In the genomic region with DNA sequence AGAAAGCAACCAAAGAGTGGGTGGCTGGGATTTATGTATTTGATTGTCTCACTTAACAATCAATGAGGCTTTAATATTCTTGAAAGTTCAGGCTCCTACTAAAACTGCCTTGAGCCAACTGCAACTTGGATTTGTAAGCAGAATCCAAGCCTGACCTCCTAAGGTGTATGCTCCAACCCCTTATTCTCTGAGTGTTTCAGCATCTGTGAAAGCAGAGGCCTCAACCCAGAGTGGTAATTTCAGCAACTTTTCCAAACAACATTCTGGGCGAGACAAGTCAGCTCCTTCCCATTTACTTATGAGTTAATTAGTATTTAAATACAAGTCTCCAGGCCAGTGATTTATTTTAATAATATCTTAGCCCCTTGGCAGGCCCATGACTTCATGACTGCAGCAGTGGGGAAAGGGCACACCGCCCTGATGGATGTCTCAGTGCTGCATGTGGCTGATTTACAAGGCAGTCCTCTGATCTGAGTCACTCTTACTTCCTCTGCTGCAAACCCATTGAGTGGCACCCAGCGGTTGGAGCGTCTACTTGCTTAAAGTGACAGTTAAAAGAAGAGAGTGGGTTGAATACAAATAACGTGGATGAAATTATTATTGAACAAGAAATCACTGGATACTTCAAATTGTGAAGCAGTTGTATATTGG, we compare ENCODE assay signal across 8 cellular contexts.
A peak's percentile ranks its signal among the peaks of the same experiment; 100 is the strongest.
DNase-seq lines count a peak whose midpoint lies in the region; FAIRE-seq and TF ChIP-seq lines count a peak whose summit lies in the region.

No MANE protein-coding gene starts in this region.

- H3F3A ChIP-seq in PC-9 (ENCODE audit: insufficient read depth, low read depth): no peaks in the 10 kb centered on the region

- BruUV-seq in PC-9 (replicated peaks; lab: Mats Ljungman, UMichigan): no TSS peak

- peak; percentile 96 for FAIRE-seq in H54 (lab: Jason Lieb, UNC)

- no peaks in the 10 kb centered on the region for H3K9me2 ChIP-seq in PC-9 (ENCODE audit: insufficient read depth)

- no peak overlapping the region for H3K4me3 ChIP-seq in PC-9

- no peaks in the 10 kb centered on the region for H3K36me3 Mint-ChIP-seq in activated naive CD4-positive, alpha-beta T cell treated with anti-CD3 and anti-CD28 coated beads, Interleukin-2, amount 10 ng/mL, durations not matched to agents 7 days and 5 days

- H3K79me2 ChIP-seq in PC-9 (ENCODE audit: low read depth): no peaks in the 10 kb centered on the region

- H3K27ac ChIP-seq in PC-9: no peak overlapping the region

- no peaks in the 10 kb centered on the region for H3K4me1 Mint-ChIP-seq in activated naive CD4-positive, alpha-beta T cell treated with anti-CD3 and anti-CD28 coated beads, Interleukin-2, amount 10 ng/mL, durations not matched to agents 7 days and 5 days

- H4K20me1 ChIP-seq in PC-9 (ENCODE audit: insufficient read depth): no peaks in the 10 kb centered on the region

- no peak overlapping the region for H2AFZ ChIP-seq in PC-9

- H3K27me3 Mint-ChIP-seq in activated naive CD4-positive, alpha-beta T cell treated with anti-CD3 and anti-CD28 coated beads, Interleukin-2, amount 10 ng/mL, durations not matched to agents 7 days and 5 days: no peaks in the 10 kb centered on the region

- H3K4me2 ChIP-seq in PC-9: no peak overlapping the region

- H3K9me3 ChIP-seq in PC-9 (ENCODE audit: insufficient read depth, low read depth): no peaks in the 10 kb centered on the region

- TF ChIP-seq POLR2A in H54 (IDR thresholded peaks at IDR 0.05; ENCODE audit: low read depth, low read length): no peak

- H3K4me1 ChIP-seq in PC-9 (replicated peaks; ENCODE audit: insufficient read depth): peaks cover 10% of the 10 kb centered on the region

- DNase-seq in CMK (ENCODE audit: low read depth): peak; percentile 4
- DNase-seq in H54 (ENCODE audit: insufficient read length, low spot score): peak; percentile 79
- DNase-seq in PC-9: peak; percentile 9 to 72
- DNase-seq in germinal center (ENCODE audit: low spot score): peak; percentile 7
- DNase-seq in NCI-H446 (lab: John Stamatoyannopoulos, UW): no peak
- no peak for DNase-seq in NCI-H82 treated with DMSO at 0.1 percent for 48 hours (lab: John Stamatoyannopoulos, UW; ENCODE audit: unreplicated experiment)
- no peak for DNase-seq in activated naive CD4-positive, alpha-beta T cell treated with anti-CD3 and anti-CD28 coated beads, Interleukin-2, amount 10 ng/mL, durations not matched to agents 7 days and 5 days
- no peak for DNase-seq in NCI-H2107 (lab: John Stamatoyannopoulos, UW)

- no peak overlapping the region for H3K4me3 Mint-ChIP-seq in activated naive CD4-positive, alpha-beta T cell treated with anti-CD3 and anti-CD28 coated beads, Interleukin-2, amount 10 ng/mL, durations not matched to agents 7 days and 5 days

- intact Hi-C loops in PC-9 (cut with micrococcal nuclease; ENCODE audit: unreplicated experiment): no loop called here

- H3K9me3 Mint-ChIP-seq in activated naive CD4-positive, alpha-beta T cell treated with anti-CD3 and anti-CD28 coated beads, Interleukin-2, amount 10 ng/mL, durations not matched to agents 7 days and 5 days: peaks cover 2% of the 10 kb centered on the region

- H3K27ac Mint-ChIP-seq in activated naive CD4-positive, alpha-beta T cell treated with anti-CD3 and anti-CD28 coated beads, Interleukin-2, amount 10 ng/mL, durations not matched to agents 7 days and 5 days: no peak overlapping the region

- POLR2A ChIA-PET in PC-9 (lab: Charles Lee; ENCODE audit: unreplicated experiment): no interaction called here

- no peaks in the 10 kb centered on the region for H3K36me3 ChIP-seq in PC-9 (ENCODE audit: low read depth)

- no peaks in the 10 kb centered on the region for H3K27me3 ChIP-seq in PC-9 (ENCODE audit: insufficient read depth, low read depth)

- TF ChIP-seq CTCF in PC-9 (conservative IDR thresholded peaks at IDR 0.05): peak; percentile 22; the same call in 1 of the 2 replicates

- CTCF ChIA-PET in PC-9 (lab: Charles Lee): no interaction called here
- CTCF ChIA-PET in activated naive CD4-positive, alpha-beta T cell treated with anti-CD3 and anti-CD28 coated beads, Interleukin-2, amount 10 ng/mL, durations not matched to agents 7 days and 5 days (lab: Charles Lee): no interaction called here

Comparison
In these comparisons a context has a peak if more than half of its experiments do, and no peak if none do; other contexts are left out.
1. DNase-seq: peak in CMK (single experiment), H54 (single experiment), PC-9 (2 of 2) and germinal center (single experiment); none in NCI-H446 (0 of 2), NCI-H82 treated with DMSO at 0.1 percent for 48 hours (single experiment), activated naive CD4-positive, alpha-beta T cell treated with anti-CD3 and anti-CD28 coated beads, Interleukin-2, amount 10 ng/mL, durations not matched to agents 7 days and 5 days (single experiment) and NCI-H2107 (single experiment).